ENCODE assay signal across 1 cellular context in the genomic region with DNA sequence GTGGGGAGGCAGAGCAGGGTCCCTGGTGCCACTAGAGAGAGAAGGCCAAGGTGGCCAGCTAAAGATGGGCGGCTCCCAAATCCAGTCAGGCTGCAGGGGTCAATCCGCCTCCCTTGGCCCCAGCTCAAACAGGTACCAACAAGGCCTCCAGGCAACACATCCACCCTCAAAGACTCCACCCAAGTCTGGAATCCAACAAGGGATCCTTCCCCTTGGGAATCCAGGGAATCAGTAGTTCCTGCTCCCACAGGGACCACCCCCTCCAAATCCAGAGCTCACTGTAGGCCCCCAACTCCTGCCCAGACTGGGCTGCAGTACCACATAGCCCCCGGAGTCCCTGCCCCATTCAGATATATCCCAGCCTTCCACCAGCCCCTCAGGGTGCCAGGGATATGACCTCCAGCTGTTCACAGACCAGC.
TF ChIP-seq lines count a peak whose summit lies in the region.

No MANE protein-coding gene starts in this region.

TF ChIP-seq in GM23338, 12 proteins besides CTCF, POLR2A, EP300 and RAD21:
- TF ChIP-seq, protein P1, sequence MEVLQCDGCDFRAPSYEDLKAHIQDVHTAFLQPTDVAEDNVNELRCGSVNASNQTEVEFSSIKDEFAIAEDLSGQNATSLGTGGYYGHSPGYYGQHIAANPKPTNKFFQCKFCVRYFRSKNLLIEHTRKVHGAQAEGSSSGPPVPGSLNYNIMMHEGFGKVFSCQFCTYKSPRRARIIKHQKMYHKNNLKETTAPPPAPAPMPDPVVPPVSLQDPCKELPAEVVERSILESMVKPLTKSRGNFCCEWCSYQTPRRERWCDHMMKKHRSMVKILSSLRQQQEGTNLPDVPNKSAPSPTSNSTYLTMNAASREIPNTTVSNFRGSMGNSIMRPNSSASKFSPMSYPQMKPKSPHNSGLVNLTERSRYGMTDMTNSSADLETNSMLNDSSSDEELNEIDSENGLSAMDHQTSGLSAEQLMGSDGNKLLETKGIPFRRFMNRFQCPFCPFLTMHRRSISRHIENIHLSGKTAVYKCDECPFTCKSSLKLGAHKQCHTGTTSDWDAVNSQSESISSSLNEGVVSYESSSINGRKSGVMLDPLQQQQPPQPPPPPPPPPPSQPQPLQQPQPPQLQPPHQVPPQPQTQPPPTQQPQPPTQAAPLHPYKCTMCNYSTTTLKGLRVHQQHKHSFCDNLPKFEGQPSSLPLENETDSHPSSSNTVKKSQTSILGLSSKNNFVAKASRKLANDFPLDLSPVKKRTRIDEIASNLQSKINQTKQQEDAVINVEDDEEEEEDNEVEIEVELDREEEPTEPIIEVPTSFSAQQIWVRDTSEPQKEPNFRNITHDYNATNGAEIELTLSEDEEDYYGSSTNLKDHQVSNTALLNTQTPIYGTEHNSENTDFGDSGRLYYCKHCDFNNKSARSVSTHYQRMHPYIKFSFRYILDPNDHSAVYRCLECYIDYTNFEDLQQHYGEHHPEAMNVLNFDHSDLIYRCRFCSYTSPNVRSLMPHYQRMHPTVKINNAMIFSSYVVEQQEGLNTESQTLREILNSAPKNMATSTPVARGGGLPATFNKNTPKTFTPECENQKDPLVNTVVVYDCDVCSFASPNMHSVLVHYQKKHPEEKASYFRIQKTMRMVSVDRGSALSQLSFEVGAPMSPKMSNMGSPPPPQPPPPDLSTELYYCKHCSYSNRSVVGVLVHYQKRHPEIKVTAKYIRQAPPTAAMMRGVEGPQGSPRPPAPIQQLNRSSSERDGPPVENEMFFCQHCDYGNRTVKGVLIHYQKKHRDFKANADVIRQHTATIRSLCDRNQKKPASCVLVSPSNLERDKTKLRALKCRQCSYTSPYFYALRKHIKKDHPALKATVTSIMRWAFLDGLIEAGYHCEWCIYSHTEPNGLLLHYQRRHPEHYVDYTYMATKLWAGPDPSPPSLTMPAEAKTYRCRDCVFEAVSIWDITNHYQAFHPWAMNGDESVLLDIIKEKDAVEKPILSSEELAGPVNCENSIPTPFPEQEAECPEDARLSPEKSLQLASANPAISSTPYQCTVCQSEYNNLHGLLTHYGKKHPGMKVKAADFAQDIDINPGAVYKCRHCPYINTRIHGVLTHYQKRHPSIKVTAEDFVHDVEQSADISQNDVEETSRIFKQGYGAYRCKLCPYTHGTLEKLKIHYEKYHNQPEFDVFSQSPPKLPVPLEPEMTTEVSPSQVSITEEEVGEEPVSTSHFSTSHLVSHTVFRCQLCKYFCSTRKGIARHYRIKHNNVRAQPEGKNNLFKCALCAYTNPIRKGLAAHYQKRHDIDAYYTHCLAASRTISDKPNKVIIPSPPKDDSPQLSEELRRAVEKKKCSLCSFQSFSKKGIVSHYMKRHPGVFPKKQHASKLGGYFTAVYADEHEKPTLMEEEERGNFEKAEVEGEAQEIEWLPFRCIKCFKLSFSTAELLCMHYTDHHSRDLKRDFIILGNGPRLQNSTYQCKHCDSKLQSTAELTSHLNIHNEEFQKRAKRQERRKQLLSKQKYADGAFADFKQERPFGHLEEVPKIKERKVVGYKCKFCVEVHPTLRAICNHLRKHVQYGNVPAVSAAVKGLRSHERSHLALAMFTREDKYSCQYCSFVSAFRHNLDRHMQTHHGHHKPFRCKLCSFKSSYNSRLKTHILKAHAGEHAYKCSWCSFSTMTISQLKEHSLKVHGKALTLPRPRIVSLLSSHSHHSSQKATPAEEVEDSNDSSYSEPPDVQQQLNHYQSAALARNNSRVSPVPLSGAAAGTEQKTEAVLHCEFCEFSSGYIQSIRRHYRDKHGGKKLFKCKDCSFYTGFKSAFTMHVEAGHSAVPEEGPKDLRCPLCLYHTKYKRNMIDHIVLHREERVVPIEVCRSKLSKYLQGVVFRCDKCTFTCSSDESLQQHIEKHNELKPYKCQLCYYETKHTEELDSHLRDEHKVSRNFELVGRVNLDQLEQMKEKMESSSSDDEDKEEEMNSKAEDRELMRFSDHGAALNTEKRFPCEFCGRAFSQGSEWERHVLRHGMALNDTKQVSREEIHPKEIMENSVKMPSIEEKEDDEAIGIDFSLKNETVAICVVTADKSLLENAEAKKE (CRISPR knock-in tag; IDR thresholded peaks at IDR 0.05), result no peak
- TF ChIP-seq EZH2phosphoT487 (IDR thresholded peaks at IDR 0.05; ENCODE audit: unreplicated experiment) (no peak), REST (IDR thresholded peaks at IDR 0.05; ENCODE audit: unreplicated experiment) (no peak), POLR2AphosphoS5 (IDR thresholded peaks at IDR 0.05; ENCODE audit: low read depth) (no peak), NANOG (IDR thresholded peaks at IDR 0.05; ENCODE audit: borderline replicate concordance) (no peak), JUNB (IDR thresholded peaks at IDR 0.05; ENCODE audit: unreplicated experiment) (no peak), ZNF331 (CRISPR knock-in tag; IDR thresholded peaks at IDR 0.05; ENCODE audit: low read depth) (no peak), EZH2 (IDR thresholded peaks at IDR 0.05; ENCODE audit: low read depth, unreplicated experiment) (no peak), STAT1 (IDR thresholded peaks at IDR 0.05; ENCODE audit: unreplicated experiment) (no peak), CREB1 (CRISPR knock-in tag; IDR thresholded peaks at IDR 0.05; ENCODE audit: low read depth) (no peak), ZNF114 (CRISPR knock-in tag; IDR thresholded peaks at IDR 0.05) (no peak)
- TF ChIP-seq, protein P2, sequence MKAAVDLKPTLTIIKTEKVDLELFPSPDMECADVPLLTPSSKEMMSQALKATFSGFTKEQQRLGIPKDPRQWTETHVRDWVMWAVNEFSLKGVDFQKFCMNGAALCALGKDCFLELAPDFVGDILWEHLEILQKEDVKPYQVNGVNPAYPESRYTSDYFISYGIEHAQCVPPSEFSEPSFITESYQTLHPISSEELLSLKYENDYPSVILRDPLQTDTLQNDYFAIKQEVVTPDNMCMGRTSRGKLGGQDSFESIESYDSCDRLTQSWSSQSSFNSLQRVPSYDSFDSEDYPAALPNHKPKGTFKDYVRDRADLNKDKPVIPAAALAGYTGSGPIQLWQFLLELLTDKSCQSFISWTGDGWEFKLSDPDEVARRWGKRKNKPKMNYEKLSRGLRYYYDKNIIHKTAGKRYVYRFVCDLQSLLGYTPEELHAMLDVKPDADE (IDR thresholded peaks at IDR 0.05), result no peak
